8 cellular contexts compared by ENCODE assay signal in the genomic region with DNA sequence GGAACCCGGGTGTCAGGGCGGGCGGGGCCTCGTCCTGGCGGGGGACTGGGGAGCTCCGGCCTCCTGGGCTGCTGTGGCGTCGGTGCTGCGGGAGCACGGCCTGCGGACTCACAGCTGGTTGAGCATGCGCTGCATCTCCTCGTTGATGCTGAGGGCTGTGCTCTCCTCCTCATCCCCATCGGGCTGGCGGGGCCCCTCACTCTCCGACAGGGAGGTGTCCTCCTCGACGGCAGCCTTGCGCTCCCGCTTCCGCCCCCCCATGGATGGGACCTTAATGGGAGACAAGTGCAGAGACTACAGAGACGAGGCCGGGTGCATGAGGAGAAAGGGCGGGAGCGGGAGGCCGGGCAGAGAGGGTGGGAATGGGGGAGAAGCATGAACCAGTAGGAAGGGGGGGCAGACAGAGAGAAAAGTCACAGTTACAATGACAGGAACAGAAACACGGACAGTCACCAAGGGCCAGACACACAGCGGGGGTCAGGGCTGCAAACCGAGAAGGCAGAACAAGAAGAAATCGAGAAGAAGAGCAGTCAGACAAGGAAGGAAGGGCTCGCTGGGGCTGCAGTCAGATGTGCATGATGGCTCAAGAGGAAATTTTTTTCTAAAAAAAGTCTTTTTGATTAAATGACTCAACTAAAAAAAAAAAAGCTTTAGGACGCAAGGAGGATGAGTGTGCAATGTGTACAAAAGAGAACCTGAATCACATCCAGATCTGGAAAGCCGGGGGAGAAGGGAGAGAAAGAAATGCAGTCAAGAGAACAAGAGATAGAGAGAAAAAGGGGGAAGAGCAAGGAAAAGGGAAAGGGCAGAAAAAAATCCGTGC. TPM values are rescaled to one million over a fixed set of nuclear protein-coding genes. Genes with fewer than 3 reads are reported as not detected.
DNase-seq lines count a peak whose midpoint lies in the region; ATAC-seq and TF ChIP-seq lines count a peak whose summit lies in the region.
"Had no signal": no experiment of that assay in that cellular context is flagged by ENCODE, and none has a peak within 500 bp of the region (broad histone marks: within the 10 kb centered on the region; RNA-seq: fewer than 3 reads in every experiment).

No MANE protein-coding gene starts in this region.

- peak overlapping the region; percentile 82 for H3K9ac ChIP-seq in IMR-90 (ENCODE audit: low read depth, low read length)

- peak overlapping the region; percentile 100 for H2AK9ac ChIP-seq in IMR-90 (replicated peaks; ENCODE audit: low read depth, low read length, poor library complexity)

- peak overlapping the region; percentile 98 for H3K14ac ChIP-seq in IMR-90 (replicated peaks; ENCODE audit: low read depth, low read length)

- peaks cover 29 to 85% of the 10 kb centered on the region in 2 experiments for H3K79me1 ChIP-seq in IMR-90 (ENCODE audit: low read depth in 1 of 2, low read length in 2 of 2)

- H3K56ac ChIP-seq in IMR-90 (ENCODE audit: extremely low read depth, insufficient read depth, low read length), result peak overlapping the region; percentile 95

- TF ChIP-seq RAD21 in IMR-90 (IDR thresholded peaks at IDR 0.05; ENCODE audit: low read length), result no peak

- peaks cover 25% of the 10 kb centered on the region for H3K36me3 ChIP-seq in IMR-90 (ENCODE audit: control insufficient read depth, insufficient read depth, low read length)
- peaks cover 44 to 50% of the 10 kb centered on the region in 2 donors for H3K36me3 ChIP-seq in ascending aorta

- H2BK20ac ChIP-seq in IMR-90 (ENCODE audit: low read depth, low read length), result peak overlapping the region; percentile 95

- H3K27ac ChIP-seq in IMR-90 (ENCODE audit: insufficient read depth, low read length), result peak overlapping the region; percentile 100
- H3K27ac ChIP-seq in ascending aorta, result peak overlapping the region; percentile 38 to 98
- H3K27ac ChIP-seq in right cardiac atrium (ENCODE audit: low read length), result no peak overlapping the region

- CTCF ChIA-PET in IMR-90 (lab: Yijun Ruan, JAX), result interaction anchor here (1.0 kb wide), 1 partner anchor 11 kb away, joined by 4 read pairs; no protein-coding TSS in a partner anchor

- WGBS in IMR-90 (ENCODE audit: extremely low coverage in 2 of 2, insufficient read length in 1 of 2), 2 experiments, result 54% methylated on average over 4 of the region's 34 CpGs; no CpG with 5 or more reads in 1 of the 2 experiments
- 69% methylated on average over 34 of the region's 34 CpGs for WGBS in right cardiac atrium

- H2BK5ac ChIP-seq in IMR-90 (ENCODE audit: low read depth, low read length, poor library complexity, severe bottlenecking), result peak overlapping the region; percentile 99

- H3K18ac ChIP-seq in IMR-90 (ENCODE audit: low read depth, low read length), result peak overlapping the region; percentile 99

- peak overlapping the region; percentile 99 for H3K4ac ChIP-seq in IMR-90 (ENCODE audit: low read depth, low read length)

- H3K4me1 ChIP-seq in IMR-90 (ENCODE audit: control insufficient read depth, insufficient read depth, low read length) (peaks cover 50% of the 10 kb centered on the region), ascending aorta (peaks cover 20 to 44% of the 10 kb centered on the region in 2 donors), right cardiac atrium (ENCODE audit: control insufficient read depth, insufficient read depth, low read length) (peaks cover 16% of the 10 kb centered on the region)

- intact Hi-C loops in IMR-90 (cut with micrococcal nuclease), result loop anchor here (1.0 kb wide), 1 partner anchor 8 kb away; no protein-coding TSS in a partner anchor
- intact Hi-C loops in ascending aorta (cut with DNase I), result no loop called here
- intact Hi-C loops in right cardiac atrium (cut with DNase I), result no loop called here

- H4K8ac ChIP-seq in IMR-90 (ENCODE audit: low read depth in 2 of 2, low read length in 2 of 2), result peak overlapping the region; percentile 72 to 92

- H3K9me3 ChIP-seq in IMR-90 (ENCODE audit: control insufficient read depth, insufficient read depth, low read length) (no peaks in the 10 kb centered on the region), ascending aorta (no peaks in the 10 kb centered on the region), right cardiac atrium (ENCODE audit: control insufficient read depth, low read length) (no peaks in the 10 kb centered on the region)
- H3K9me3 ChIP-seq: MG63 had no signal

- peak overlapping the region; percentile 96 for H2BK120ac ChIP-seq in IMR-90 (ENCODE audit: low read depth, low read length)

- peak overlapping the region; percentile 95 for H4K91ac ChIP-seq in IMR-90 (ENCODE audit: insufficient read depth, low read depth, low read length)

- H2AK5ac ChIP-seq in IMR-90 (ENCODE audit: low read depth, low read length), result peak overlapping the region; percentile 99

- peak overlapping the region; percentile 97 for H3K23ac ChIP-seq in IMR-90 (ENCODE audit: low read depth, low read length)

- H3K9me1 ChIP-seq in IMR-90 (ENCODE audit: insufficient read depth, low read length), result peaks cover 30% of the 10 kb centered on the region

- H3K4me3 ChIP-seq in IMR-90 (ENCODE audit: insufficient read depth, low read depth, low read length) (no peak overlapping the region), ascending aorta (no peak overlapping the region), right cardiac atrium (ENCODE audit: low read length) (no peak overlapping the region)
- H3K4me3 ChIP-seq: MG63 had no signal

- peak overlapping the region; percentile 94 for H3K4me2 ChIP-seq in IMR-90 (ENCODE audit: low read depth, low read length)

- BruUV-seq in IMR-90 (replicated peaks; lab: Mats Ljungman, UMichigan), result no TSS peak

- H4K20me1 ChIP-seq in IMR-90 (ENCODE audit: insufficient read depth, low read length), result peaks cover 17% of the 10 kb centered on the region; the same call in 1 of the 2 replicates

- dilution Hi-C loops in IMR-90 (cut with HindIII; ENCODE audit: low sequenced_read_pairs, unreplicated experiment), result no loop called here

- H4K5ac ChIP-seq in IMR-90 (ENCODE audit: low read depth, low read length), result peak overlapping the region; percentile 98

- ATAC-seq in IMR-90 (ENCODE audit: low read depth) (peak; percentile 21), right cardiac atrium (no peak)

- H3K27me3 ChIP-seq in IMR-90 (ENCODE audit: control insufficient read depth, insufficient read depth, low read length) (no peaks in the 10 kb centered on the region), ascending aorta (no peaks in the 10 kb centered on the region), right cardiac atrium (ENCODE audit: control insufficient read depth, insufficient read depth) (no peaks in the 10 kb centered on the region)
- H3K27me3 ChIP-seq: MG63 had no signal

- peak; percentile 90 for DNase-seq in IMR-90
- DNase-seq in ascending aorta (ENCODE audit: low spot score in 2 of 2), result peak in 1 of 2 donors; percentile 68
- DNase-seq in right cardiac atrium, result peak; percentile 28 to 69 (median 63)
- peak; percentile 64 for DNase-seq in superior temporal gyrus (ENCODE audit: extremely low spot score)
- DNase-seq in putamen (ENCODE audit: low spot score), result no peak
- no peak for DNase-seq in GM13976 (ENCODE audit: low spot score)
- no peak for DNase-seq in 8988T

- POLR2A ChIA-PET in IMR-90 (lab: Charles Lee; ENCODE audit: unreplicated experiment), result interaction anchor here (0.5 to 5.2 kb wide), 4 partner anchors 9 to 264 kb away, joined by 4 to 48 read pairs (median 6); a partner anchor contains a TSS

- peak overlapping the region; percentile 96 for H2BK15ac ChIP-seq in IMR-90 (ENCODE audit: low read depth, low read length)

- H2AFZ ChIP-seq in IMR-90 (replicated peaks; ENCODE audit: low read length, poor library complexity), result peak overlapping the region; percentile 64

- in situ Hi-C loops in IMR-90 (cut with MboI; ENCODE audit: low sequenced_read_pairs), result loop anchor here (10.0 kb wide), 1 partner anchor 214 kb away; no protein-coding TSS in a partner anchor
- in situ Hi-C loops in GM13976 (cut with MboI; ENCODE audit: low sequenced_read_pairs, unreplicated experiment), result loop anchor here (10.0 kb wide), 1 partner anchor 124 kb away; no protein-coding TSS in a partner anchor

- TF ChIP-seq CTCF in IMR-90 (conservative IDR thresholded peaks at IDR 0.05; ENCODE audit: low read depth, low read length), result no peak
- TF ChIP-seq CTCF in ascending aorta (IDR thresholded peaks at IDR 0.05), result no peak
- TF ChIP-seq CTCF in GM13976 (IDR thresholded peaks at IDR 0.05; ENCODE audit: borderline replicate concordance, control extremely low read depth, extremely low read depth, insufficient read depth, missing control alignments), result no peak

- TF ChIP-seq POLR2A in IMR-90 (IDR thresholded peaks at IDR 0.05; ENCODE audit: low read depth, low read length), result 0 out of 2 replicates have a peak, but pooled peaks have one; percentile 10

RNA-seq across cellular contexts. Expression of a gene that starts 7.1 kb away (rescaled TPM):
- total RNA-seq in IMR-90 (2012; rRNA removed) (5.6 and 5.8 TPM in 2 replicates), ascending aorta (35.0 TPM), right cardiac atrium (10 to 100 TPM; 15.1 to 23.6 (median 19.1) TPM)
- polyA plus RNA-seq in IMR-90 (2012; rRNA removed) (35.1 and 37.8 TPM in 2 replicates), right cardiac atrium (15.7 TPM)
- 30.6 and 33.4 TPM in 2 replicates for polyA plus RNA-seq in IMR-90 (2012; cell fraction: cytosol; rRNA removed)
- polyA plus RNA-seq in IMR-90 (2012; cell fraction: nucleus; rRNA removed; ENCODE audit: low replicate concordance), result 194 and 345 TPM in 2 replicates

RNA-seq across cellular contexts. Expression of a gene that starts 14.4 kb away (rescaled TPM):
- total RNA-seq in IMR-90 (2012; rRNA removed) (11,536 and 12,939 TPM in 2 replicates), ascending aorta (3,445 TPM), right cardiac atrium (1,000 to 10,000 TPM; 3,735 to 4,618 (median 3,904) TPM)
- polyA plus RNA-seq in IMR-90 (2012; rRNA removed) (21,893 and 22,387 TPM in 2 replicates), right cardiac atrium (4,983 TPM)
- polyA plus RNA-seq in IMR-90 (2012; cell fraction: cytosol; rRNA removed), result 8,363 and 20,126 TPM in 2 replicates
- 5,196 and 8,980 TPM in 2 replicates for polyA plus RNA-seq in IMR-90 (2012; cell fraction: nucleus; rRNA removed; ENCODE audit: low replicate concordance)

RNA-seq across cellular contexts. Expression of a gene that starts 19.3 kb away (rescaled TPM):
- total RNA-seq in IMR-90 (2012; rRNA removed) (32.5 and 35.8 TPM in 2 replicates), ascending aorta (77.4 TPM), right cardiac atrium (10 to 100 TPM; 15.1 to 27.5 (median 16.5) TPM)
- polyA plus RNA-seq in IMR-90 (2012; rRNA removed) (49.9 and 51.7 TPM in 2 replicates), right cardiac atrium (9.6 TPM)
- polyA plus RNA-seq in IMR-90 (2012; cell fraction: cytosol; rRNA removed), result 11.8 and 18.6 TPM in 2 replicates
- 170 and 206 TPM in 2 replicates for polyA plus RNA-seq in IMR-90 (2012; cell fraction: nucleus; rRNA removed; ENCODE audit: low replicate concordance)

RNA-seq across cellular contexts. Expression of a gene that starts 54.9 kb away (rescaled TPM):
- 52.8 and 57.9 TPM in 2 replicates for total RNA-seq in IMR-90 (2012; rRNA removed)
- polyA plus RNA-seq in IMR-90 (2012; rRNA removed), result 35.6 and 40.9 TPM in 2 replicates
- polyA plus RNA-seq in IMR-90 (2012; cell fraction: cytosol; rRNA removed), result 24.1 and 33.8 TPM in 2 replicates
- polyA plus RNA-seq in IMR-90 (2012; cell fraction: nucleus; rRNA removed; ENCODE audit: low replicate concordance), result 21.1 and 24.2 TPM in 2 replicates
- total RNA-seq in ascending aorta, result 11.7 TPM
- 10 to 100 TPM; 13.5 to 16.8 (median 14.6) TPM for total RNA-seq in right cardiac atrium
- 5.7 TPM for polyA plus RNA-seq in right cardiac atrium

RNA-seq across cellular contexts. Expression of a gene that starts 55.7 kb away (rescaled TPM):
- total RNA-seq in IMR-90 (2012; rRNA removed) (80.1 and 126 TPM in 2 replicates), ascending aorta (112 TPM), right cardiac atrium (100 to 1,000 TPM; 192 to 233 (median 213) TPM)
- polyA plus RNA-seq in IMR-90 (2012; rRNA removed) (151 and 160 TPM in 2 replicates), right cardiac atrium (180 TPM)
- 68.0 and 178 TPM in 2 replicates for polyA plus RNA-seq in IMR-90 (2012; cell fraction: cytosol; rRNA removed)
- 16.5 and 43.9 TPM in 2 replicates for polyA plus RNA-seq in IMR-90 (2012; cell fraction: nucleus; rRNA removed; ENCODE audit: low replicate concordance)

Comparison
In these comparisons a context has a peak if more than half of its experiments do, and no peak if none do; other contexts are left out.
1. DNase-seq: peak in IMR-90 (single experiment), right cardiac atrium (3 of 3) and superior temporal gyrus (single experiment); none in putamen (single experiment), GM13976 (single experiment) and 8988T (single experiment).